8 cellular contexts compared by ENCODE assay signal in the genomic region with DNA sequence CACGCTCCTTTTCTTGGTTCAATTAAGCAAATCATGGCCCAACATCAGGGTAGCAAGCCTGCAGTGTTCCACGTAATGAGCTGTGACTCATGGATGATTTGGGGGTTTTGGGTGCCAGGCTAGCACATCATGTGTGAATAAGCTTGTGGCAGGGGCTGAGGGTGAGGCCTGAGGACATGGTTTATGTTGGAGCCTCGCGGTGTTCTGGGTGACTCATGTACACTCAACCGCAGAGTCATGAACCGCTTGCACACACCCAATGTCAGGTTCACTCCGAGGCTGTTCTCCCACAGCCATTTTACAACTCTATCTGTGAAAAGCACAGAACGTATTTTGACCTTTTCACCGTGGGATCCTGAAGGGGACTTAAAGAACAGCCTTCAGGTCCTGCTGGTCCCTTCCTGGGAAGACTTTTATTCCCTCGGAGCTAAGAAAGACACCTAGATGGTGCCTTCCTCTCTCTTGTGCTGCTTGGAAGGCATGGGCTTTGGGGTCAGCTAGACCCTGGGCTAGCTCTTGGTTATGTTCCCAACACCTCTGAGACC.
DNase-seq lines count a peak whose midpoint lies in the region; ATAC-seq lines count a peak whose summit lies in the region.

No MANE protein-coding gene starts in this region.

- no peak overlapping the region for H3K27ac ChIP-seq in effector memory CD4-positive, alpha-beta T cell (ENCODE audit: insufficient read depth, low read length, poor library complexity, severe bottlenecking)
- H3K27ac ChIP-seq in neuronal stem cell (replicated peaks; ENCODE audit: low read length), result no peak overlapping the region

- H3K9me3 ChIP-seq in effector memory CD4-positive, alpha-beta T cell (ENCODE audit: control insufficient read depth, low read length), result no peaks in the 10 kb centered on the region
- no peaks in the 10 kb centered on the region for H3K9me3 ChIP-seq in neuronal stem cell (replicated peaks in 1 of 2; ENCODE audit: control insufficient read depth in 2 of 2, insufficient read depth in 1 of 2, low read depth in 1 of 2, low read length in 2 of 2)

- H2AFZ ChIP-seq in neuronal stem cell (ENCODE audit: low read length), result no peak overlapping the region

- no peak overlapping the region for H2BK12ac ChIP-seq in neuronal stem cell (ENCODE audit: low read length)

- H2AK5ac ChIP-seq in neuronal stem cell (ENCODE audit: low read depth, low read length), result no peak overlapping the region

- CTCF ChIA-PET in activated naive CD4-positive, alpha-beta T cell treated with anti-CD3 and anti-CD28 coated beads for 36 hours (lab: Charles Lee), result interaction anchor here (0.5 to 0.8 kb wide), 2 partner anchors 9 to 930 kb away, joined by 3 to 4 read pairs; no protein-coding TSS in a partner anchor

- H2BK120ac ChIP-seq in neuronal stem cell (ENCODE audit: low read depth, low read length), result no peak overlapping the region

- no peak overlapping the region for H3K4ac ChIP-seq in neuronal stem cell (ENCODE audit: low read length)

- no peak overlapping the region for H2BK5ac ChIP-seq in neuronal stem cell (ENCODE audit: low read length)

- no peak overlapping the region for H3K23ac ChIP-seq in neuronal stem cell (ENCODE audit: low read depth, low read length, poor library complexity)

- H3K18ac ChIP-seq in neuronal stem cell (ENCODE audit: low read length), result no peak overlapping the region

- intact Hi-C loops in activated naive CD4-positive, alpha-beta T cell treated with anti-CD3 and anti-CD28 coated beads for 36 hours (cut with micrococcal nuclease), result no loop called here

- no peak overlapping the region for H4K8ac ChIP-seq in neuronal stem cell (ENCODE audit: low read depth, low read length)

- WGBS in neuronal stem cell (ENCODE audit: extremely low coverage in 2 of 2, insufficient read length in 2 of 2, insufficient replicate concordance in 1 of 2), 2 donors, result no CpG with 5 or more reads among the region's 10 CpGs

- no peaks in the 10 kb centered on the region for H3K9me3 Mint-ChIP-seq in activated naive CD4-positive, alpha-beta T cell treated with anti-CD3 and anti-CD28 coated beads for 36 hours

- peak; percentile 68 for ATAC-seq in GM18909 (IDR thresholded peaks at IDR 0.05; ENCODE audit: poor library complexity, unreplicated experiment)
- ATAC-seq in GM19328 (IDR thresholded peaks at IDR 0.05; ENCODE audit: unreplicated experiment), result no peak

- no peak overlapping the region for H2BK15ac ChIP-seq in neuronal stem cell (ENCODE audit: low read length)

- H3K9ac ChIP-seq in neuronal stem cell (ENCODE audit: low read depth, low read length, poor library complexity), result no peak overlapping the region

- no peaks in the 10 kb centered on the region for H3K36me3 ChIP-seq in effector memory CD4-positive, alpha-beta T cell (ENCODE audit: control insufficient read depth, insufficient read depth, low read length)
- H3K36me3 ChIP-seq in neuronal stem cell (replicated peaks in 1 of 2; ENCODE audit: control insufficient read depth in 2 of 2, insufficient read depth in 2 of 2, low read length in 2 of 2), result no peaks in the 10 kb centered on the region

- no peaks in the 10 kb centered on the region for H3K4me1 Mint-ChIP-seq in activated naive CD4-positive, alpha-beta T cell treated with anti-CD3 and anti-CD28 coated beads for 36 hours (ENCODE audit: low read depth)

- no peak overlapping the region for H3K4me3 Mint-ChIP-seq in activated naive CD4-positive, alpha-beta T cell treated with anti-CD3 and anti-CD28 coated beads for 36 hours

- H3K4me2 ChIP-seq in neuronal stem cell (ENCODE audit: insufficient read depth, low read length, poor library complexity, severe bottlenecking), result no peak overlapping the region

- H3K14ac ChIP-seq in neuronal stem cell (ENCODE audit: low read length), result no peak overlapping the region

- DNase-seq in SW480 (ENCODE audit: low spot score) (peak; percentile 91), inferior parietal cortex (ENCODE audit: extremely low spot score) (no peak), neuronal stem cell (ENCODE audit: low spot score) (no peak)
- peak; percentile 11 to 39 (median 29) for DNase-seq in effector memory CD4-positive, alpha-beta T cell
- DNase-seq in stimulated activated CD4-positive, alpha-beta T cell treated with anti-CD3 and anti-CD28 coated beads, Interleukin-1b, Interleukin-23, amount 100 ng/mL, for 48 hours, result peak; percentile 46
- no peak for DNase-seq in activated naive CD4-positive, alpha-beta T cell treated with anti-CD3 and anti-CD28 coated beads for 36 hours

- no peaks in the 10 kb centered on the region for H3K36me3 Mint-ChIP-seq in activated naive CD4-positive, alpha-beta T cell treated with anti-CD3 and anti-CD28 coated beads for 36 hours (ENCODE audit: low read depth)

- H3K4me1 ChIP-seq in effector memory CD4-positive, alpha-beta T cell (ENCODE audit: control insufficient read depth, insufficient read depth, low read length, poor library complexity, severe bottlenecking), result no peaks in the 10 kb centered on the region
- peaks cover 1 to 5% of the 10 kb centered on the region in 2 donors for H3K4me1 ChIP-seq in neuronal stem cell (ENCODE audit: control insufficient read depth in 2 of 2, insufficient read depth in 1 of 2, low read depth in 1 of 2, low read length in 2 of 2)

- no peak overlapping the region for H3K27ac Mint-ChIP-seq in activated naive CD4-positive, alpha-beta T cell treated with anti-CD3 and anti-CD28 coated beads for 36 hours

- no peak overlapping the region for H4K91ac ChIP-seq in neuronal stem cell (ENCODE audit: low read depth, low read length, poor library complexity)

- H3K27me3 ChIP-seq in effector memory CD4-positive, alpha-beta T cell (replicated peaks; ENCODE audit: control insufficient read depth, insufficient read depth, low read length, poor library complexity, severe bottlenecking), result no peaks in the 10 kb centered on the region
- no peaks in the 10 kb centered on the region for H3K27me3 ChIP-seq in neuronal stem cell (ENCODE audit: control insufficient read depth in 3 of 3, insufficient read depth in 3 of 3, low read depth in 1 of 3, low read length in 3 of 3)

- no peak overlapping the region for H3K4me3 ChIP-seq in effector memory CD4-positive, alpha-beta T cell (ENCODE audit: insufficient read depth, low read depth, low read length, poor library complexity, severe bottlenecking)
- peak overlapping the region in 1 of 2 donors; percentile 5 for H3K4me3 ChIP-seq in neuronal stem cell (ENCODE audit: low read length in 2 of 2)

- H3K27me3 Mint-ChIP-seq in activated naive CD4-positive, alpha-beta T cell treated with anti-CD3 and anti-CD28 coated beads for 36 hours (ENCODE audit: low read depth), result no peaks in the 10 kb centered on the region

- H3K79me1 ChIP-seq in neuronal stem cell (ENCODE audit: low read depth, low read length), result no peaks in the 10 kb centered on the region

Comparison
In these comparisons a context has a peak if more than half of its experiments do, and no peak if none do; other contexts are left out.
1. DNase-seq: peak in SW480 (single experiment), effector memory CD4-positive, alpha-beta T cell (3 of 3) and stimulated activated CD4-positive, alpha-beta T cell treated with anti-CD3 and anti-CD28 coated beads, Interleukin-1b, Interleukin-23, amount 100 ng/mL, for 48 hours (single experiment); none in inferior parietal cortex (single experiment), neuronal stem cell (single experiment) and activated naive CD4-positive, alpha-beta T cell treated with anti-CD3 and anti-CD28 coated beads for 36 hours (single experiment).